Comparison of ENCODE assay signal across 8 cellular contexts in genomic region chr4:156971623-156972369, GRCh38. TPM values are rescaled to one million over a fixed set of nuclear protein-coding genes. Genes with fewer than 3 reads are reported as not detected.
DNase-seq lines count a peak whose midpoint lies in the region; TF ChIP-seq lines count a peak whose summit lies in the region.

TSS of gene PDGFC (minus strand) at chr4:156971799. CDS start at chr4:156970903, 896 bp downstream.

- WGBS in transverse colon (ENCODE audit: low coverage in 1 of 2), 2 donors, result 7% methylated on average over 23 of the region's 65 CpGs; no CpG with 5 or more reads in 1 of the 2 donors

- H3K4me3 ChIP-seq in mucosa of rectum (ENCODE audit: low read length in 2 of 2), result peak within 1 kb of the TSS; percentile 69 to 81
- peak within 1 kb of the TSS; percentile 64 to 89 (median 72) for H3K4me3 ChIP-seq in transverse colon

- H3K36me3 ChIP-seq in mucosa of rectum (ENCODE audit: control insufficient read depth in 2 of 2, insufficient read depth in 2 of 2, low read length in 2 of 2) (no peaks in the 10 kb centered on the region), transverse colon (no peaks in the 10 kb centered on the region)

- H3K9me3 ChIP-seq in mucosa of rectum (ENCODE audit: control insufficient read depth in 2 of 2, low read length in 2 of 2) (no peaks in the 10 kb centered on the region), transverse colon (no peaks in the 10 kb centered on the region)

- TF ChIP-seq CTCF in VCaP (conservative IDR thresholded peaks at IDR 0.05) (peak; percentile 52), transverse colon (IDR thresholded peaks at IDR 0.05) (peak in 3 of 5 experiments; percentile 38 to 41 (median 40))

- DNase-seq in NCI-H748 (lab: John Stamatoyannopoulos, UW; ENCODE audit: unreplicated experiment) (peak; percentile 73), NCI-H748 treated with DMSO at 0.1 percent for 48 hours (lab: John Stamatoyannopoulos, UW) (no peak), Kasumi-1 (lab: John Stamatoyannopoulos, UW) (peak; percentile 71 to 75), fibroblast of gingiva (ENCODE audit: low read depth) (peak; percentile 60), transverse colon (peak; percentile 67), NCI-H524 treated with DMSO at 0.1 percent for 48 hours (lab: John Stamatoyannopoulos, UW) (no peak)

- in situ Hi-C loops in transverse colon (cut with MboI; ENCODE audit: low pct_ligation_motif_present in 1 of 4, low pct_unique_long_range_greater_than_20kb in 1 of 4, low sequenced_read_pairs in 3 of 4), result loop anchor here in 1 of 4 donors (25.0 kb wide), 1 partner anchor 1009 kb away; the partner anchor contains the start of gene CTSO

- no peaks in the 10 kb centered on the region for H3K27me3 ChIP-seq in mucosa of rectum (ENCODE audit: control insufficient read depth in 2 of 2, insufficient read depth in 2 of 2, low read length in 2 of 2)
- no peaks in the 10 kb centered on the region for H3K27me3 ChIP-seq in transverse colon

- H3K9ac ChIP-seq in mucosa of rectum (ENCODE audit: low read depth in 1 of 2, low read length in 2 of 2), result peak within 1 kb of the TSS; percentile 61 to 62

- H3K27ac ChIP-seq in VCaP, result peak within 1 kb of the TSS; percentile 41; the same call in 1 of the 2 replicates
- H3K27ac ChIP-seq in mucosa of rectum (ENCODE audit: low read depth in 2 of 2, low read length in 2 of 2), result peak within 1 kb of the TSS; percentile 53 to 58
- peak within 1 kb of the TSS; percentile 85 to 92 (median 88) for H3K27ac ChIP-seq in transverse colon

- TF ChIP-seq EP300 in transverse colon (IDR thresholded peaks at IDR 0.05; ENCODE audit: low read depth), result no peak

- intact Hi-C loops in transverse colon (cut with DNase I; ENCODE audit: low total_unique reads), result no loop called here

- peaks cover 5 to 8% of the 10 kb centered on the region in 2 donors for H3K4me1 ChIP-seq in mucosa of rectum (ENCODE audit: control insufficient read depth in 2 of 2, insufficient read depth in 2 of 2, low read length in 2 of 2)
- H3K4me1 ChIP-seq in transverse colon, result peaks cover 5 to 25% (median 13%) of the 10 kb centered on the region in 4 donors

- TF ChIP-seq POLR2A in transverse colon (IDR thresholded peaks at IDR 0.05), result no peak

RNA-seq across cellular contexts. Expression of gene PDGFC, which starts in this region (rescaled TPM):
- 10 to 100 TPM in 1 of 4 donors, 1 to 10 TPM in 2, under 1 TPM in 1; 0.40 to 20.6 (median 7.5) TPM for total RNA-seq in transverse colon

Comparison
In these comparisons a context has a peak if more than half of its experiments do, and no peak if none do; other contexts are left out.
1. DNase-seq: peak in NCI-H748 (single experiment), Kasumi-1 (2 of 2), fibroblast of gingiva (single experiment) and transverse colon (single experiment); none in NCI-H748 treated with DMSO at 0.1 percent for 48 hours (single experiment) and NCI-H524 treated with DMSO at 0.1 percent for 48 hours (single experiment).
2. Peak in every context shown above with its lines, with median percentiles within 50 percentile points of each other: H3K27ac ChIP-seq.